In the genomic region with DNA sequence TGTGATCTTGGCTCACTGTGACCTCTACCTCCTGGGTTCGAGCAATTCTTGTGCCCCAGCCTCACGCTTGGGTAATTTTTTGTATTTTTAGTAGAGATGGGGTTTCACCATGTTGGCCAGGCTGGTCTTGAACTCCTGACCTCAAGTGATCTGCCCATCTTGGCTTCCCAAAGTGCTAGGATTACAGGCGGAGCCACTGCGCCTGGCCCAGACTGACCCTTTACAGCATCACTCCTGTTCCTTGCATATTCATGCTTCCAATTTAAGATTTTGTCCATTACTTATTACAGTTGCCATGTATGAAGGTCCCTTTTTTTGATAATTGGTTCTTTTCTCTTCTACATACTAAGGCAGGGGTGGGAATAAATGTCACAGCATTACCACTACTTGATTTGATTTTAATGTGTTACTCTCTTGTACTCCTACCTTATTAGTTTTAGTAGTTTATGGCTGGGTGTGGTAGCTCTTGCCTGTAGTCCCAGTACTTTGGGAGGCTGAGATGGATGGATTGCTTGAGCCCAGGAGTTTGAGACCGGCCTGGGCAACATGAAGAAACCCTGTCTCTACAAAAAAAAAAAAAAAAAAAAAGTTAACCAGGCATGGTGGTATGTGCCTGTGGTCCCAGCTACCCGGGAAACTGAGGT, we compare ENCODE assay signal across 21 cellular contexts. TPM values are rescaled to one million over a fixed set of nuclear protein-coding genes. Genes with fewer than 3 reads are reported as not detected.
DNase-seq lines count a peak whose midpoint lies in the region; ATAC-seq and TF ChIP-seq lines count a peak whose summit lies in the region.
"Had no signal": no experiment of that assay in that cellular context is flagged by ENCODE, and none has a peak within 500 bp of the region (broad histone marks: within the 10 kb centered on the region; RNA-seq: fewer than 3 reads in every experiment).

No MANE protein-coding gene starts in this region.

- peaks cover 55% of the 10 kb centered on the region for H3K4me1 ChIP-seq in left ventricle myocardium inferior
- peaks cover 0 to 27% of the 10 kb centered on the region in 2 donors for H3K4me1 ChIP-seq in right atrium auricular region
- H3K4me1 ChIP-seq in endodermal cell (ENCODE audit: control insufficient read depth, insufficient read depth, low read length) = peaks cover 8% of the 10 kb centered on the region
- H3K4me1 ChIP-seq in left lung = peaks cover 3 to 45% of the 10 kb centered on the region in 2 donors

- DNase-seq in left ventricle myocardium inferior = no peak
- no peak for DNase-seq in right atrium auricular region (ENCODE audit: low spot score)
- DNase-seq in endodermal cell = no peak
- DNase-seq in left lung = no peak
- DNase-seq in AG20443 (ENCODE audit: low spot score) = no peak
- no peak for DNase-seq in H7
- DNase-seq: DMS 273 treated with DMSO at 0.1 percent for 48 hours, DND-41, HFFc6, KG1, NCI-H187 treated with DMSO at 0.1 percent for 48 hours, NCI-H226, NCI-H524, NCI-H82, RPMI8226, SHP77 treated with DMSO at 0.1 percent for 48 hours had no signal

- TF ChIP-seq CTCF in left ventricle myocardium inferior (IDR thresholded peaks at IDR 0.05; ENCODE audit: borderline replicate concordance) (no peak), right atrium auricular region (IDR thresholded peaks at IDR 0.05) (no peak), endodermal cell (conservative IDR thresholded peaks at IDR 0.05) (no peak), nephron (IDR thresholded peaks at IDR 0.05; ENCODE audit: unreplicated experiment in 3 of 3) (no peak), left lung (IDR thresholded peaks at IDR 0.05) (no peak)

- no peak overlapping the region for H3K9ac ChIP-seq in endodermal cell (ENCODE audit: extremely low read depth, low read length, poor library complexity, severe bottlenecking)

- H3K27me3 ChIP-seq in left ventricle myocardium inferior (ENCODE audit: low read depth) (no peaks in the 10 kb centered on the region), right atrium auricular region (no peaks in the 10 kb centered on the region), endodermal cell (ENCODE audit: control insufficient read depth, insufficient read depth, low read length, poor library complexity, severe bottlenecking) (no peaks in the 10 kb centered on the region), left lung (no peaks in the 10 kb centered on the region), H7 (ENCODE audit: control insufficient read depth, insufficient read depth, low read length) (no peaks in the 10 kb centered on the region)

- 95 to 100% methylated on average over 3 to 6 of the region's 6 CpGs for WGBS in endodermal cell (ENCODE audit: insufficient coverage in 1 of 2, insufficient read length in 1 of 2), 2 experiments

- no peak for ATAC-seq in left lung
- ATAC-seq in GM18873 (IDR thresholded peaks at IDR 0.05; ENCODE audit: low FRiP score, unreplicated experiment) = no peak
- ATAC-seq: HepG2 had no signal

- peaks cover 2% of the 10 kb centered on the region for H3K9me3 ChIP-seq in left ventricle myocardium inferior (replicated peaks)
- no peaks in the 10 kb centered on the region for H3K9me3 ChIP-seq in right atrium auricular region
- H3K9me3 ChIP-seq in endodermal cell (ENCODE audit: control insufficient read depth, low read length) = no peaks in the 10 kb centered on the region
- no peaks in the 10 kb centered on the region for H3K9me3 ChIP-seq in left lung

- H3K4me1 Mint-ChIP-seq in endodermal cell (peaks cover 69% of the 10 kb centered on the region), nephron (peaks cover 41% of the 10 kb centered on the region)

- H3K36me3 Mint-ChIP-seq in endodermal cell (ENCODE audit: low read depth) (peaks cover 9% of the 10 kb centered on the region), nephron (ENCODE audit: low read depth) (peaks cover 17% of the 10 kb centered on the region)

- H3K4me3 Mint-ChIP-seq in endodermal cell = no peak overlapping the region
- no peak overlapping the region for H3K4me3 Mint-ChIP-seq in nephron
- H3K4me3 Mint-ChIP-seq: CD14-positive monocyte, HFFc6 had no signal

- peak overlapping the region; percentile 1 for H3K27ac ChIP-seq in left ventricle myocardium inferior (replicated peaks)
- no peak overlapping the region for H3K27ac ChIP-seq in right atrium auricular region
- no peak overlapping the region for H3K27ac ChIP-seq in endodermal cell (ENCODE audit: low read depth, low read length)
- no peak overlapping the region for H3K27ac ChIP-seq in left lung
- H3K27ac ChIP-seq: 22Rv1 had no signal

- H3K9me3 Mint-ChIP-seq in endodermal cell (peaks cover 10% of the 10 kb centered on the region), nephron (no peaks in the 10 kb centered on the region)
- H3K9me3 Mint-ChIP-seq: HFFc6 had no signal

- H3K36me3 ChIP-seq in left ventricle myocardium inferior (no peaks in the 10 kb centered on the region), right atrium auricular region (no peaks in the 10 kb centered on the region), endodermal cell (ENCODE audit: control insufficient read depth, insufficient read depth, low read length) (no peaks in the 10 kb centered on the region), left lung (no peaks in the 10 kb centered on the region), H7 (replicated peaks; ENCODE audit: control insufficient read depth, insufficient read depth, low read length) (no peaks in the 10 kb centered on the region)

- H3K27ac Mint-ChIP-seq in endodermal cell = peak overlapping the region; percentile 1
- H3K27ac Mint-ChIP-seq in nephron = peak overlapping the region; percentile 83 to 91 (median 90)
- H3K27ac Mint-ChIP-seq: HFFc6 had no signal

- intact Hi-C loops in left ventricle myocardium inferior (cut with micrococcal nuclease) = no loop called here
- intact Hi-C loops in left lung (cut with DNase I) = no loop called here

- H3K27me3 Mint-ChIP-seq in endodermal cell (ENCODE audit: insufficient read depth) = no peaks in the 10 kb centered on the region
- H3K27me3 Mint-ChIP-seq in nephron (ENCODE audit: low read depth) = no peaks in the 10 kb centered on the region

- H3K4me3 ChIP-seq in left ventricle myocardium inferior (no peak overlapping the region), right atrium auricular region (no peak overlapping the region), endodermal cell (ENCODE audit: low read length) (no peak overlapping the region), left lung (no peak overlapping the region), H7 (ENCODE audit: insufficient read depth, low read depth, low read length) (no peak overlapping the region)

RNA-seq across cellular contexts. Expression of a gene that starts 46.9 kb away (rescaled TPM):
- total RNA-seq in left ventricle myocardium inferior = 40.5 TPM
- 10 to 100 TPM; 19.7 to 23.3 TPM for total RNA-seq in right atrium auricular region
- 100 to 1,000 TPM in 1 of 2 donors, 10 to 100 TPM in 1; 53.7 to 124 TPM for total RNA-seq in endodermal cell
- 37.8 TPM for polyA plus RNA-seq in endodermal cell (2013, experiment 1 of 2)
- polyA plus RNA-seq in endodermal cell (2013, experiment 2 of 2) = 37.2 TPM
- 10 to 100 TPM; 52.9 to 66.8 TPM for total RNA-seq in left lung
- total RNA-seq in H7 (2014; rRNA removed; shearing (Covaris generic)) = 23.0 and 26.5 TPM in 2 replicates
